In genomic region chr9:17462869-17463464, GRCh38 we compare ENCODE assay signal across 8 cellular contexts.
DNase-seq lines count a peak whose midpoint lies in the region; ATAC-seq, FAIRE-seq and TF ChIP-seq lines count a peak whose summit lies in the region.

No MANE protein-coding gene starts in this region.

- H3K4me3 ChIP-seq in GM12878: no peak overlapping the region
- H3K4me3 ChIP-seq in kidney epithelial cell (ENCODE audit: low read depth, low read length): no peak overlapping the region

- peaks cover 4% of the 10 kb centered on the region for H3K36me3 Mint-ChIP-seq in type B pancreatic cell
- no peaks in the 10 kb centered on the region for H3K36me3 Mint-ChIP-seq in stimulated activated memory B cell treated with anti-CD40 and anti-IgM and Interleukin-4, amounts not matched to agents 10 μg/mL and 1 μg/mL and 100 μg/mL, for 72 hours

- no TSS peak for BruUV-seq in GM12878 (replicated peaks; lab: Mats Ljungman, UMichigan)

- DNase-seq in AG08396 (ENCODE audit: low spot score) (peak; percentile 45), GM04503 (ENCODE audit: low read depth) (peak; percentile 6), NCI-H345 treated with DMSO at 0.1 percent for 48 hours (lab: John Stamatoyannopoulos, UW; ENCODE audit: unreplicated experiment) (peak; percentile 30), GM12878 (ENCODE audit: low read depth, low spot score) (no peak), kidney epithelial cell (ENCODE audit: low read depth) (no peak), type B pancreatic cell (ENCODE audit: extremely low spot score, unreplicated experiment) (no peak)

- no peaks in the 10 kb centered on the region for H4K20me1 ChIP-seq in GM12878 (ENCODE audit: control insufficient read depth, insufficient read depth)

- TF ChIP-seq EP300 in GM12878 (IDR thresholded peaks at IDR 0.05; ENCODE audit: borderline replicate concordance in 1 of 2, control insufficient read depth in 1 of 2, low read depth in 2 of 2, low read length in 2 of 2): no peak

- no peak overlapping the region for H3K27ac ChIP-seq in GM12878 (ENCODE audit: control insufficient read depth, insufficient read depth)

- no peaks in the 10 kb centered on the region for H3K4me1 ChIP-seq in GM12878 (ENCODE audit: control insufficient read depth, insufficient read depth, low read length)

- CTCF ChIA-PET in GM12878 (lab: Yijun Ruan, JAX): interaction anchor here (0.9 to 4.9 kb wide), 15 partner anchors 8 to 1590 kb away, joined by 3 to 72 read pairs (median 4); no protein-coding TSS in a partner anchor

- TF ChIP-seq CTCF in GM12878 (IDR thresholded peaks at IDR 0.05 in 2 of 3, conservative IDR thresholded peaks at IDR 0.05 in 1 of 3; ENCODE audit: control insufficient read depth in 2 of 3, extremely low read depth in 1 of 3, insufficient read depth in 1 of 3, low read depth in 3 of 3, low read length in 3 of 3) (peak; percentile 55 to 73 (median 58); a peak in 5 of 6 replicates), kidney epithelial cell (IDR thresholded peaks at IDR 0.05; ENCODE audit: insufficient read depth, low read length, poor library complexity, severe bottlenecking) (peak; percentile 63), type B pancreatic cell (conservative IDR thresholded peaks at IDR 0.05) (peak; percentile 93)

- no peak for FAIRE-seq in GM12878 (lab: Jason Lieb, UNC)

- RAD21 ChIA-PET in GM12878 (lab: Charles Lee; ENCODE audit: unreplicated experiment): interaction anchor here (0.7 to 3.3 kb wide), 6 partner anchors 8 to 400 kb away, joined by 3 to 28 read pairs (median 6); no protein-coding TSS in a partner anchor

- no peaks in the 10 kb centered on the region for H3K27me3 Mint-ChIP-seq in type B pancreatic cell
- H3K27me3 Mint-ChIP-seq in stimulated activated memory B cell treated with anti-CD40 and anti-IgM and Interleukin-4, amounts not matched to agents 10 μg/mL and 1 μg/mL and 100 μg/mL, for 72 hours: no peaks in the 10 kb centered on the region

- TF ChIP-seq RAD21 in GM12878 (IDR thresholded peaks at IDR 0.05; ENCODE audit: insufficient read depth, low read depth, low read length): peak; percentile 81

- H3K79me2 ChIP-seq in GM12878 (ENCODE audit: control insufficient read depth, insufficient read depth, low read length): no peaks in the 10 kb centered on the region

- H3K4me2 ChIP-seq in GM12878 (ENCODE audit: control insufficient read depth, insufficient read depth): no peak overlapping the region

- H3K27me3 ChIP-seq in GM12878 (replicated peaks in 1 of 2; ENCODE audit: control insufficient read depth in 2 of 2, insufficient read depth in 2 of 2, low read length in 1 of 2) (no peaks in the 10 kb centered on the region), kidney epithelial cell (ENCODE audit: control insufficient read depth, insufficient read depth, low read length) (no peaks in the 10 kb centered on the region)

- H3K4me1 Mint-ChIP-seq in type B pancreatic cell (ENCODE audit: unreplicated experiment): no peaks in the 10 kb centered on the region
- H3K4me1 Mint-ChIP-seq in stimulated activated memory B cell treated with anti-CD40 and anti-IgM and Interleukin-4, amounts not matched to agents 10 μg/mL and 1 μg/mL and 100 μg/mL, for 72 hours: no peaks in the 10 kb centered on the region

- no peaks in the 10 kb centered on the region for H3K9me3 Mint-ChIP-seq in type B pancreatic cell
- H3K9me3 Mint-ChIP-seq in stimulated activated memory B cell treated with anti-CD40 and anti-IgM and Interleukin-4, amounts not matched to agents 10 μg/mL and 1 μg/mL and 100 μg/mL, for 72 hours: no peaks in the 10 kb centered on the region

- intact Hi-C loops in GM12878 (cut with micrococcal nuclease; ENCODE audit: unreplicated experiment): loop anchor here (1.0 to 10.0 kb wide), 5 partner anchors 347 to 1628 kb away; no protein-coding TSS in a partner anchor

- no peak overlapping the region for H3K9ac ChIP-seq in GM12878 (ENCODE audit: control insufficient read depth, insufficient read depth, low read length)

- POLR2A ChIA-PET in GM12878 (lab: Charles Lee): no interaction called here

- H3K36me3 ChIP-seq in GM12878 (ENCODE audit: control insufficient read depth in 2 of 2, insufficient read depth in 2 of 2, low read length in 1 of 2): no peaks in the 10 kb centered on the region
- H3K36me3 ChIP-seq in kidney epithelial cell (ENCODE audit: control insufficient read depth, insufficient read depth, low read length): no peaks in the 10 kb centered on the region

- H3K4me3 Mint-ChIP-seq in type B pancreatic cell: no peak overlapping the region
- H3K4me3 Mint-ChIP-seq in stimulated activated memory B cell treated with anti-CD40 and anti-IgM and Interleukin-4, amounts not matched to agents 10 μg/mL and 1 μg/mL and 100 μg/mL, for 72 hours: no peak overlapping the region

- no peak for TF ChIP-seq POLR2A in GM12878 (IDR thresholded peaks at IDR 0.05; ENCODE audit: low read depth, low read length)

- H3K27ac Mint-ChIP-seq in type B pancreatic cell: no peak overlapping the region
- no peak overlapping the region for H3K27ac Mint-ChIP-seq in stimulated activated memory B cell treated with anti-CD40 and anti-IgM and Interleukin-4, amounts not matched to agents 10 μg/mL and 1 μg/mL and 100 μg/mL, for 72 hours

- in situ Hi-C loops in GM12878 (cut with MboI): loop anchor here (10.0 kb wide), 1 partner anchor 1588 kb away; no protein-coding TSS in a partner anchor

- no peaks in the 10 kb centered on the region for H3K9me3 ChIP-seq in GM12878 (replicated peaks; ENCODE audit: control insufficient read depth, insufficient read depth, low read length)

- SMC1A ChIA-PET in GM12878 (lab: Charles Lee; ENCODE audit: uncharacterized antibody, unreplicated experiment): interaction anchor here (0.7 to 4.7 kb wide), 11 partner anchors 9 to 529 kb away, joined by 3 to 36 read pairs (median 4); no protein-coding TSS in a partner anchor

- ATAC-seq in HG03095 (IDR thresholded peaks at IDR 0.05; ENCODE audit: unreplicated experiment) (peak; percentile 66), GM12878 (peak; percentile 66)
- ATAC-seq in stimulated activated memory B cell treated with anti-CD40 and anti-IgM and Interleukin-4, amounts not matched to agents 10 μg/mL and 1 μg/mL and 100 μg/mL, for 72 hours: no peak

- WGBS in GM12878 (ENCODE audit: insufficient coverage, insufficient replicate concordance, low lambda C conversion rate, missing lambda C conversion rate): 34% methylated on average over 5 of the region's 5 CpGs

- H2AFZ ChIP-seq in GM12878 (ENCODE audit: control insufficient read depth, low read depth, low read length): no peak overlapping the region

TF ChIP-seq in GM12878, 131 proteins besides CTCF, POLR2A, EP300 and RAD21:
- TF ChIP-seq BCLAF1 (IDR thresholded peaks at IDR 0.05) (no peak), SMC3 (IDR thresholded peaks at IDR 0.05; ENCODE audit: borderline replicate concordance, low read length) (peak; percentile 59)

Comparison
In these comparisons a context has a peak if more than half of its experiments do, and no peak if none do; other contexts are left out.
1. DNase-seq: peak in AG08396 (single experiment), GM04503 (single experiment) and NCI-H345 treated with DMSO at 0.1 percent for 48 hours (single experiment); none in GM12878 (single experiment), kidney epithelial cell (single experiment) and type B pancreatic cell (single experiment).
2. Peak in every context shown above with its lines, with median percentiles within 50 percentile points of each other: CTCF ChIP-seq.